21 cellular contexts compared by ENCODE assay signal in the genomic region with DNA sequence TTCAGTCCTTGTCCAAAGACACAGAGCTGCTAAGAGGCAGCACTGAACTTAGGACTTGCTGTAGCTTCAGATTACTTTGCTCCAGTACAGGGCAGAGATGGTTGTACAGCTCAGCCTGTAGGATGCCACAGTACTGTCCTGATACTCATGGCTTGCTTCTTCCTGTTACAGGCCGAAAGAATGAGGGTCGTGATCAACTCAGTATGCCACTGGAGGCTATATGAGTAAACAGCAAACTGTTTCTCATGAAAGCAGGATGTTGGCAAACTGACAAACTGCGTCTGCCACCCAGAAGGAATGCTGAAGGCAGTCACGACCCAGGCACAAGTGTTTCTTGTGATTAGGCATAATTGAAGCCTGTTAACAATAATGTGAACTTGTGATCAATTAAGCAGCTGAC. TPM values are rescaled to one million over a fixed set of nuclear protein-coding genes. Genes with fewer than 3 reads are reported as not detected.
"Had no signal": no experiment of that assay in that cellular context is flagged by ENCODE, and none has a peak within 500 bp of the region (broad histone marks: within the 10 kb centered on the region; RNA-seq: fewer than 3 reads in every experiment).

No MANE protein-coding gene starts in this region.

- DNase-seq: activated B cell treated with CpG ODN at 0.5 μM for 24 hours; activated CD4-positive, alpha-beta T cell treated with anti-CD3 and anti-CD28 coated beads for 36 hours; activated CD4-positive, alpha-beta T cell treated with anti-CD3 and anti-CD28 coated beads, Interleukin-2, amount 50 U/mL, for 4 hours; activated CD8-positive, alpha-beta memory T cell treated with anti-CD3 and anti-CD28 coated beads for 24 hours; activated CD8-positive, alpha-beta memory T cell treated with anti-CD3 and anti-CD28 coated beads, Interleukin-2, amount 50 U/mL, for 4 hours; activated T-cell treated with anti-CD3 and anti-CD28 coated beads, Interleukin-2, amount 50 U/mL, for 24 hours; cerebellar nuclear complex; esophagus squamous epithelium; immature natural killer cell; left ventricle myocardium inferior; naive thymus-derived CD8-positive, alpha-beta T cell; retina; sigmoid colon; stimulated activated CD4-positive, alpha-beta T cell treated with anti-CD3 and anti-CD28 coated beads, Interleukin-2, amount 100 ng/mL, for 48 hours; stimulated activated naive CD8-positive, alpha-beta T cell treated with anti-CD3 and anti-CD28 coated beads, Interleukin-15, Interleukin-2, amounts not matched to agents 100 U/mL and 50 U/mL, for 24 hours; T-helper 9 cell had no signal

- H3K27me3 Mint-ChIP-seq: activated B cell treated with CpG ODN at 0.5 μM for 24 hours; activated CD4-positive, alpha-beta T cell treated with anti-CD3 and anti-CD28 coated beads for 36 hours; activated T-cell treated with anti-CD3 and anti-CD28 coated beads, Interleukin-2, amount 50 U/mL, for 24 hours; activated T-helper 17 cell treated with anti-CD3 and anti-CD28 coated beads, Interleukin-2, amount 50 U/mL, for 72 hours; naive thymus-derived CD8-positive, alpha-beta T cell; progenitor cell of endocrine pancreas had no signal

- H3K4me3 ChIP-seq: coronary artery, esophagus squamous epithelium, left ventricle myocardium inferior, sigmoid colon had no signal

- H3K27ac ChIP-seq: coronary artery, esophagus squamous epithelium, left ventricle myocardium inferior, sigmoid colon had no signal

- H3K27me3 ChIP-seq: esophagus squamous epithelium, sigmoid colon had no signal

- H3K4me3 Mint-ChIP-seq: activated CD4-positive, alpha-beta T cell treated with anti-CD3 and anti-CD28 coated beads for 36 hours; activated T-cell treated with anti-CD3 and anti-CD28 coated beads, Interleukin-2, amount 50 U/mL, for 24 hours; activated T-helper 17 cell treated with anti-CD3 and anti-CD28 coated beads, Interleukin-2, amount 50 U/mL, for 72 hours; immature natural killer cell; mesothelial cell of epicardium had no signal

- ATAC-seq: activated CD4-positive, alpha-beta T cell treated with anti-CD3 and anti-CD28 coated beads for 36 hours; activated naive CD4-positive, alpha-beta T cell treated with anti-CD3 and anti-CD28 coated beads, Interleukin-2, amount 50 U/mL, for 72 hours; activated T-helper 17 cell treated with anti-CD3 and anti-CD28 coated beads, Interleukin-2, amount 50 U/mL, for 72 hours; naive thymus-derived CD8-positive, alpha-beta T cell; stimulated activated naive CD8-positive, alpha-beta T cell treated with anti-CD3 and anti-CD28 coated beads, Interleukin-15, Interleukin-2, amounts not matched to agents 100 U/mL and 50 U/mL, for 24 hours had no signal

- H3K27ac Mint-ChIP-seq: activated B cell treated with CpG ODN at 0.5 μM for 24 hours; activated CD4-positive, alpha-beta T cell treated with anti-CD3 and anti-CD28 coated beads for 36 hours; activated naive CD4-positive, alpha-beta T cell treated with anti-CD3 and anti-CD28 coated beads, Interleukin-2, amount 50 U/mL, for 72 hours; activated T-cell treated with anti-CD3 and anti-CD28 coated beads, Interleukin-2, amount 50 U/mL, for 24 hours; activated T-helper 17 cell treated with anti-CD3 and anti-CD28 coated beads, Interleukin-2, amount 50 U/mL, for 72 hours; immature natural killer cell; mesothelial cell of epicardium had no signal

RNA-seq across cellular contexts. Expression of gene VN1R1, which starts 19.0 kb away (rescaled TPM):
- polyA plus RNA-seq: immature natural killer cell had no signal
